ENCODE assay signal across 20 cellular contexts in genomic region chr18:59075923-59076322, GRCh38.
"Had no signal": no experiment of that assay in that cellular context is flagged by ENCODE, and none has a peak within 500 bp of the region (broad histone marks: within the 10 kb centered on the region; RNA-seq: fewer than 3 reads in every experiment).

No MANE protein-coding gene starts in this region.

- DNase-seq: activated CD4-positive, alpha-beta T cell treated with anti-CD3 and anti-CD28 coated beads for 36 hours; activated CD4-positive, alpha-beta T cell treated with anti-CD3 and anti-CD28 coated beads, Interleukin-2, amount 50 U/mL, for 48 hours; activated gamma-delta T cell treated with Interleukin-2 at 50 U/mL for 16 hours; activated T-cell treated with anti-CD3 and anti-CD28 coated beads for 4 hours; adrenal gland; cerebellar nuclear complex; cortex of kidney; effector memory CD4-positive, alpha-beta T cell; retina; stimulated activated CD4-positive, alpha-beta T cell treated with anti-CD3 and anti-CD28 coated beads, Interleukin-2, amount 100 ng/mL, for 24 hours; stimulated activated naive CD4-positive, alpha-beta T cell treated with Interleukin-2 at 50 U/mL for 16 hours; substantia nigra; tibial artery had no signal

- H3K9me3 Mint-ChIP-seq: activated naive CD4-positive, alpha-beta T cell treated with anti-CD3 and anti-CD28 coated beads, Interleukin-2, amount 50 U/mL, for 72 hours; activated T-helper 1 cell treated with anti-CD3 and anti-CD28 coated beads, Interleukin-12 subunit alpha, Interleukin-12 subunit beta, Interleukin-2, Interleukin-4 antibody, amounts not matched to agents 30 ng/mL and 10 ng/mL and 1 ng/mL, durations not matched to agents 14 hours and 24 hours and 36 hours; WTC11 had no signal

- H3K4me3 Mint-ChIP-seq: activated CD4-positive, alpha-beta T cell treated with anti-CD3 and anti-CD28 coated beads for 36 hours; activated T-helper 1 cell treated with anti-CD3 and anti-CD28 coated beads, Interleukin-12 subunit alpha, Interleukin-12 subunit beta, Interleukin-2, Interleukin-4 antibody, amounts not matched to agents 30 ng/mL and 10 ng/mL and 1 ng/mL, durations not matched to agents 14 hours and 24 hours and 36 hours; WTC11 had no signal

- H3K27me3 ChIP-seq: adrenal gland, breast epithelium, tibial artery had no signal

- H3K9me3 ChIP-seq: adrenal gland, breast epithelium, tibial artery had no signal

- H3K79me2 ChIP-seq: hepatocyte had no signal

- H3K4me1 Mint-ChIP-seq: WTC11 had no signal

- H3K36me3 ChIP-seq: adrenal gland, breast epithelium, tibial artery had no signal

- H3K4me1 ChIP-seq: adrenal gland, breast epithelium, tibial artery had no signal

- H3K4me3 ChIP-seq: adrenal gland, breast epithelium, hepatocyte, tibial artery had no signal

- H3K27ac Mint-ChIP-seq: activated CD4-positive, alpha-beta T cell treated with anti-CD3 and anti-CD28 coated beads for 36 hours; activated naive CD4-positive, alpha-beta T cell treated with anti-CD3 and anti-CD28 coated beads, Interleukin-2, amount 50 U/mL, for 72 hours; activated T-helper 1 cell treated with anti-CD3 and anti-CD28 coated beads, Interleukin-12 subunit alpha, Interleukin-12 subunit beta, Interleukin-2, Interleukin-4 antibody, amounts not matched to agents 30 ng/mL and 10 ng/mL and 1 ng/mL, durations not matched to agents 14 hours and 24 hours and 36 hours; WTC11 had no signal

- H2AFZ ChIP-seq: hepatocyte had no signal

- FAIRE-seq: astrocyte, urothelium cell line had no signal

- H3K27ac ChIP-seq: adrenal gland, breast epithelium, hepatocyte, tibial artery had no signal

- H3K36me3 Mint-ChIP-seq: activated naive CD4-positive, alpha-beta T cell treated with anti-CD3 and anti-CD28 coated beads, Interleukin-2, amount 50 U/mL, for 72 hours; WTC11 had no signal

- H3K4me2 ChIP-seq: hepatocyte had no signal

- ATAC-seq: activated CD4-positive, alpha-beta T cell treated with anti-CD3 and anti-CD28 coated beads for 36 hours; activated naive CD4-positive, alpha-beta T cell treated with anti-CD3 and anti-CD28 coated beads, Interleukin-2, amount 50 U/mL, for 72 hours; WTC11 had no signal
